ENCODE assay signal across 8 cellular contexts in the genomic region with DNA sequence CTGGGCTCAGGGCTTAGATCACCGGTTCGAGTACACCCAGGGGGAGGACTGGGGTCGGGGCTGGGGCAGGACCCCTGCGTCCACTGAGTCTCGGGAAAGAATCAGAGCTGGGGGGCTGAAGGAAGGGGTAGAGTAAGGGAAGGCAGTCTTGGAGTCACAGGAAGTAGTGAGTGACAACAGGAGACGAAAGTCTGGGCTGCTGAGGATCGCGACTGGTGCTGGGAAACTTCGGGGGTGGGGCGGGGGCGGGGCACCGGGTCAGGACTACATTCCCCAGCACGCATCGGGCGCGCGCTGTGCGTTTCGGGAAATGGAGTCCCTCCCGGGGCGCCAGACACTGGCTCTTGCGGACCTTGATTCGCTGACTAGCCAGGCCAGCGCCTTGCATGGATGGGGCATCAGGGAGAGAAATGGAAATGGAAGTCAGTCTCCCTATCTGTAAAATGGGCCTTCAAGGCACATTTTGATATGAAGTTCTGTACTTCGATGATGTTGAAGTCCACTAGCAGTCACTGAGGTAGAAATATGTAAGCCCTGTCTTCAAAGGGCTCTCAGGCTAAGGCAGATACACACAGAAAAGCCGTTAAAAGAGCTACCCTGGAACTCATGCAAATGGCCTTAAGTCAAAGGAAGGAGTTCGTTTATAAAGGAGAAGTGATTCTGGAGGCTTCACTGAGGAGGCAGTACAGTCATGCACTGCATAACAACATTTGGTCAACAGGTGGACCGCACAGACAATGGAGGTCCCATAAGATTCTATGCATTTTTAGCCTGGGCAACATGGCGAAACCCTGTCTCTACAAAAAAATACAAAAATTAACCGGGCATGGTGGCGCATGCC. TPM values are rescaled to one million over a fixed set of nuclear protein-coding genes. Genes with fewer than 3 reads are reported as not detected.
DNase-seq lines count a peak whose midpoint lies in the region; ATAC-seq and TF ChIP-seq lines count a peak whose summit lies in the region.

No MANE protein-coding gene starts in this region.

- no peak for TF ChIP-seq POLR2A in gastroesophageal sphincter (IDR thresholded peaks at IDR 0.05)

- H3K4me3 ChIP-seq in GM12875 (ENCODE audit: low read depth, low read length), result peak overlapping the region; percentile 47
- H3K4me3 ChIP-seq in HUES48 (ENCODE audit: low read depth, low read length), result peak overlapping the region; percentile 70
- peak overlapping the region; percentile 49 for H3K4me3 ChIP-seq in SJSA1
- peak overlapping the region; percentile 65 to 73 for H3K4me3 ChIP-seq in gastroesophageal sphincter
- H3K4me3 ChIP-seq in neuron (ENCODE audit: low read length), result peak overlapping the region; percentile 67
- peak overlapping the region; percentile 81 to 83 for H3K4me3 ChIP-seq in stomach smooth muscle (ENCODE audit: low read length in 2 of 2)

- TF ChIP-seq EP300 in gastroesophageal sphincter (IDR thresholded peaks at IDR 0.05), result no peak

- H3K27me3 ChIP-seq in HUES48 (ENCODE audit: control insufficient read depth, insufficient read depth, low read length) (peaks cover 18% of the 10 kb centered on the region), SJSA1 (replicated peaks) (no peaks in the 10 kb centered on the region), gastroesophageal sphincter (no peaks in the 10 kb centered on the region), neuron (ENCODE audit: insufficient read depth, low read length) (no peaks in the 10 kb centered on the region), stomach smooth muscle (ENCODE audit: control insufficient read depth in 1 of 2, insufficient read depth in 2 of 2, low read length in 2 of 2) (no peaks in the 10 kb centered on the region)

- WGBS in gastroesophageal sphincter (ENCODE audit: low coverage in 1 of 2), 2 donors, result 24 to 40% methylated on average over 7 to 18 of the region's 31 CpGs

- TF ChIP-seq CTCF in GM12875 (IDR thresholded peaks at IDR 0.05; ENCODE audit: borderline replicate concordance, insufficient read depth, low read depth, low read length), result no peak
- no peak for TF ChIP-seq CTCF in gastroesophageal sphincter (IDR thresholded peaks at IDR 0.05)

- H3K9me3 ChIP-seq in HUES48 (ENCODE audit: control insufficient read depth, insufficient read depth, low read length) (no peaks in the 10 kb centered on the region), SJSA1 (replicated peaks) (0 out of 2 replicates have a peak, but pooled peaks cover 6% of the 10 kb centered on the region), gastroesophageal sphincter (no peaks in the 10 kb centered on the region), neuron (ENCODE audit: low read length) (no peaks in the 10 kb centered on the region), stomach smooth muscle (ENCODE audit: control insufficient read depth in 2 of 2, low read length in 2 of 2) (no peaks in the 10 kb centered on the region)

- DNase-seq in SJSA1 (ENCODE audit: low read depth in 1 of 2, low spot score in 2 of 2), result peak; percentile 85 to 93
- DNase-seq in activated naive CD4-positive, alpha-beta T cell treated with anti-CD3 and anti-CD28 coated beads, Interleukin-2, amount 50 U/mL, for 16 hours, result peak; percentile 82

- H3K9ac ChIP-seq in HUES48 (ENCODE audit: low read depth, low read length) (peak overlapping the region; percentile 16; the same call in 1 of the 2 replicates), stomach smooth muscle (ENCODE audit: low read length in 2 of 2) (peak overlapping the region; percentile 94 to 97)

- peak overlapping the region; percentile 57 for H2AFZ ChIP-seq in neuron (ENCODE audit: low read depth, low read length)

- H3K4me1 ChIP-seq in HUES48 (ENCODE audit: control insufficient read depth, insufficient read depth, low read length), result peaks cover 8% of the 10 kb centered on the region
- H3K4me1 ChIP-seq in SJSA1 (replicated peaks), result peaks cover 50% of the 10 kb centered on the region
- H3K4me1 ChIP-seq in gastroesophageal sphincter, result peaks cover 0 to 57% (median 36%) of the 10 kb centered on the region in 3 donors
- peaks cover 27% of the 10 kb centered on the region for H3K4me1 ChIP-seq in neuron (ENCODE audit: insufficient read depth, low read length)
- H3K4me1 ChIP-seq in stomach smooth muscle (ENCODE audit: control insufficient read depth, insufficient read depth, low read length), result peaks cover 51% of the 10 kb centered on the region

- H3K36me3 ChIP-seq in HUES48 (ENCODE audit: control insufficient read depth, insufficient read depth, low read length) (no peaks in the 10 kb centered on the region), SJSA1 (peaks cover 11% of the 10 kb centered on the region), gastroesophageal sphincter (peaks cover 0 to 12% of the 10 kb centered on the region in 2 donors), neuron (ENCODE audit: insufficient read depth, low read length) (peaks cover 3% of the 10 kb centered on the region), stomach smooth muscle (ENCODE audit: control insufficient read depth in 2 of 2, insufficient read depth in 2 of 2, low read length in 2 of 2) (peaks cover 2 to 3% of the 10 kb centered on the region in 2 donors)

- ATAC-seq in gastroesophageal sphincter, result peak; percentile 72
- no peak for ATAC-seq in GM19324 (IDR thresholded peaks at IDR 0.05; ENCODE audit: low FRiP score, unreplicated experiment)

- peak overlapping the region; percentile 92 for H3K27ac ChIP-seq in HUES48 (ENCODE audit: low read depth, low read length)
- H3K27ac ChIP-seq in SJSA1, result peak overlapping the region; percentile 95
- H3K27ac ChIP-seq in gastroesophageal sphincter, result peak overlapping the region; percentile 97 to 100 (median 98)
- H3K27ac ChIP-seq in stomach smooth muscle (ENCODE audit: low read length), result peak overlapping the region; percentile 99

RNA-seq across cellular contexts. Expression of a gene that starts 0.7 kb away (rescaled TPM):
- total RNA-seq in SJSA1 (2014; rRNA removed; shearing (Covaris generic)), result 1.3 and 3.5 TPM in 2 replicates
- 10 to 100 TPM in 1 of 4 donors, 1 to 10 TPM in 3; 5.1 to 14.6 (median 6.2) TPM for total RNA-seq in gastroesophageal sphincter

RNA-seq across cellular contexts. Expression of a gene that starts 3.2 kb away (rescaled TPM):
- 52.8 and 58.5 TPM in 2 replicates for total RNA-seq in SJSA1 (2014; rRNA removed; shearing (Covaris generic))
- total RNA-seq in gastroesophageal sphincter, result 10 to 100 TPM; 39.2 to 48.7 (median 42.0) TPM

RNA-seq across cellular contexts. Expression of a gene that starts 26.3 kb away (rescaled TPM):
- total RNA-seq in SJSA1 (2014; rRNA removed; shearing (Covaris generic)), result 7.1 and 8.9 TPM in 2 replicates
- total RNA-seq in gastroesophageal sphincter, result 10 to 100 TPM in 3 of 4 donors, 1 to 10 TPM in 1; 10.0 to 23.5 (median 11.9) TPM

RNA-seq across cellular contexts. Expression of a gene that starts 51.8 kb away (rescaled TPM):
- total RNA-seq in SJSA1 (2014; rRNA removed; shearing (Covaris generic)), result 8.7 and 9.1 TPM in 2 replicates
- 10 to 100 TPM; 23.7 to 51.5 (median 40.0) TPM for total RNA-seq in gastroesophageal sphincter
